In genomic region chr5:3356016-3356415, GRCh38 we compare ENCODE assay signal across 16 cellular contexts.
A peak's percentile ranks its signal among the peaks of the same experiment; 100 is the strongest.
DNase-seq lines count a peak whose midpoint lies in the region; ATAC-seq and TF ChIP-seq lines count a peak whose summit lies in the region.
"Had no signal": no experiment of that assay in that cellular context is flagged by ENCODE, and none has a peak within 500 bp of the region (broad histone marks: within the 10 kb centered on the region; RNA-seq: fewer than 3 reads in every experiment).

No MANE protein-coding gene starts in this region.

- H3K4me3 Mint-ChIP-seq in activated naive CD8-positive, alpha-beta T cell treated with anti-CD3 and anti-CD28 coated beads for 36 hours = no peak overlapping the region
- H3K4me3 Mint-ChIP-seq: CD4-positive, alpha-beta T cell; H9; IgD-negative memory B cell had no signal

- TF ChIP-seq CTCF in testis (IDR thresholded peaks at IDR 0.05) = no peak

- peaks cover 5% of the 10 kb centered on the region for H3K27me3 Mint-ChIP-seq in activated naive CD8-positive, alpha-beta T cell treated with anti-CD3 and anti-CD28 coated beads for 36 hours
- H3K27me3 Mint-ChIP-seq: CD4-positive, alpha-beta T cell; IgD-negative memory B cell had no signal

- no peak overlapping the region for H3K27ac Mint-ChIP-seq in activated naive CD8-positive, alpha-beta T cell treated with anti-CD3 and anti-CD28 coated beads for 36 hours
- H3K27ac Mint-ChIP-seq: CD4-positive, alpha-beta T cell; H9; IgD-negative memory B cell had no signal

- no peaks in the 10 kb centered on the region for H3K36me3 ChIP-seq in testis (ENCODE audit: low read depth, missing control alignments)

- H3K27me3 ChIP-seq in right cardiac atrium (ENCODE audit: control insufficient read depth, insufficient read depth) (no peaks in the 10 kb centered on the region), testis (no peaks in the 10 kb centered on the region)

- no peak overlapping the region for H3K27ac ChIP-seq in right cardiac atrium (ENCODE audit: low read length)
- no peak overlapping the region for H3K27ac ChIP-seq in testis
- H3K27ac ChIP-seq: 22Rv1, A549, C4-2B had no signal

- peaks cover 1% of the 10 kb centered on the region for H3K9me3 Mint-ChIP-seq in activated naive CD8-positive, alpha-beta T cell treated with anti-CD3 and anti-CD28 coated beads for 36 hours
- H3K9me3 Mint-ChIP-seq: CD4-positive, alpha-beta T cell had no signal

- H3K9me3 ChIP-seq in right cardiac atrium (ENCODE audit: control insufficient read depth, low read length) = peaks cover 2% of the 10 kb centered on the region
- H3K9me3 ChIP-seq in testis = no peaks in the 10 kb centered on the region
- H3K9me3 ChIP-seq: A549, Caco-2 had no signal

- TF ChIP-seq POLR2A in testis (IDR thresholded peaks at IDR 0.05) = no peak

- ATAC-seq in right cardiac atrium = no peak
- ATAC-seq in GM19455 (IDR thresholded peaks at IDR 0.05; ENCODE audit: unreplicated experiment) = no peak
- ATAC-seq: A549, HepG2 had no signal

- H3K4me1 ChIP-seq in right cardiac atrium (ENCODE audit: control insufficient read depth, insufficient read depth, low read length) (no peaks in the 10 kb centered on the region), testis (no peaks in the 10 kb centered on the region)
- H3K4me1 ChIP-seq: A549, Caco-2 had no signal

- no peaks in the 10 kb centered on the region for H3K4me1 Mint-ChIP-seq in activated naive CD8-positive, alpha-beta T cell treated with anti-CD3 and anti-CD28 coated beads for 36 hours
- H3K4me1 Mint-ChIP-seq: H9, IgD-negative memory B cell had no signal

- H3K4me3 ChIP-seq in right cardiac atrium (ENCODE audit: low read length) (no peak overlapping the region), testis (no peak overlapping the region)
- H3K4me3 ChIP-seq: A549 had no signal

- DNase-seq in cardiac septum (ENCODE audit: low spot score) (peak; percentile 50), right cardiac atrium (no peak), mesenteric fat pad (ENCODE audit: low spot score) (peak; percentile 33), testis (peak; percentile 3), NCI-H1105 treated with DMSO at 0.1 percent for 48 hours (lab: John Stamatoyannopoulos, UW) (no peak)
- DNase-seq in activated naive CD8-positive, alpha-beta T cell treated with anti-CD3 and anti-CD28 coated beads for 36 hours = no peak
- DNase-seq: AML-193; Caco-2; CD4-positive, alpha-beta T cell had no signal

- H3K36me3 Mint-ChIP-seq in activated naive CD8-positive, alpha-beta T cell treated with anti-CD3 and anti-CD28 coated beads for 36 hours = no peaks in the 10 kb centered on the region
- H3K36me3 Mint-ChIP-seq: IgD-negative memory B cell had no signal

- intact Hi-C loops in cardiac septum (cut with DNase I) = no loop called here
- intact Hi-C loops in right cardiac atrium (cut with DNase I) = no loop called here
- intact Hi-C loops in testis (cut with DNase I; ENCODE audit: low total_unique reads) = no loop called here

Comparison
In these comparisons a context has a peak if more than half of its experiments do, and no peak if none do; other contexts are left out.
1. DNase-seq: peak in cardiac septum (single experiment), mesenteric fat pad (single experiment) and testis (single experiment); none in right cardiac atrium (0 of 3), activated naive CD8-positive, alpha-beta T cell treated with anti-CD3 and anti-CD28 coated beads for 36 hours (single experiment) and NCI-H1105 treated with DMSO at 0.1 percent for 48 hours (single experiment).